ENCODE assay signal across 13 cellular contexts in the genomic region with DNA sequence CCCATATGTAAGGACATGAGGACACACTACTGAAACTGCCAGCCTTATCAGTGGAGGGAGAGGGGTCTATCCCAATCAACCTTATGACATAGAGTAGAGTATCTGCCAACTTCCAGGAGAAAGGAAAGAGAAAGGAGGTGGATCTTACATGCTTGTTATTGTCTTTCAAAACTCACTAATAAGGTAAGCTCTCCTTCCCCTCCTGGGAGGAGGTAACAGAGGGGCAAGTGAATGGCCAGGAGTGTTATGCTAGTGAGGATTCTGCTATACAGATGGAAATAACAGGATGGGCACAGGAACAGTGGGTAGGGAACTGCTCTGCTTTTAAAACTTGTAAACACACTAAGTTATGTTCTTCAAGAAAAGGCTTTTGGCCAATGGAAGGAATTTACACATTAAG.
A peak's percentile ranks its signal among the peaks of the same experiment; 100 is the strongest.
DNase-seq lines count a peak whose midpoint lies in the region; ATAC-seq and TF ChIP-seq lines count a peak whose summit lies in the region.
"Had no signal": no experiment of that assay in that cellular context is flagged by ENCODE, and none has a peak within 500 bp of the region (broad histone marks: within the 10 kb centered on the region; RNA-seq: fewer than 3 reads in every experiment).

No MANE protein-coding gene starts in this region.

- H3K18ac ChIP-seq in H9 (ENCODE audit: insufficient read length, low read depth, low read length): no peak overlapping the region

- H3K27me3 Mint-ChIP-seq in H9 (ENCODE audit: low read depth) (no peaks in the 10 kb centered on the region), WTC11 (ENCODE audit: low read depth) (no peaks in the 10 kb centered on the region; the same call in 1 of the 2 replicates)
- H3K27me3 Mint-ChIP-seq: B cell had no signal

- H3T11ph ChIP-seq in H9 (ENCODE audit: low read length): no peak overlapping the region

- H2BK15ac ChIP-seq in H9 (ENCODE audit: low read depth, low read length): no peak overlapping the region

- POLR2A ChIA-PET in WTC11 (lab: Charles Lee): no interaction called here

- H2BK5ac ChIP-seq in H9 (ENCODE audit: insufficient read length, low read length): no peak overlapping the region

- peaks cover 4% of the 10 kb centered on the region; the same call in 1 of the 2 replicates for H3K4me1 ChIP-seq in H9 (ENCODE audit: insufficient read depth, low read length)
- H3K4me1 ChIP-seq in iPS-20b (ENCODE audit: insufficient read depth, low read length): peaks cover 17% of the 10 kb centered on the region
- no peaks in the 10 kb centered on the region for H3K4me1 ChIP-seq in colonic mucosa
- H3K4me1 ChIP-seq: BLaER1 treated with 17β-estradiol and CSF1 and Interleukin-3, amounts not matched to agents 10 nM and 100 nM had no signal

- H3K9ac ChIP-seq in H9 (ENCODE audit: extremely low read depth, insufficient read length, low read length) (no peak overlapping the region), iPS-20b (ENCODE audit: low read depth, low read length) (no peak overlapping the region), colonic mucosa (ENCODE audit: low read depth in 2 of 2, low read length in 2 of 2) (no peak overlapping the region)
- H3K9ac ChIP-seq: BLaER1 treated with 17β-estradiol and CSF1 and Interleukin-3, amounts not matched to agents 10 nM and 100 nM had no signal

- H3K4me3 ChIP-seq in iPS-20b (ENCODE audit: low read length) (peak overlapping the region; percentile 45), colonic mucosa (no peak overlapping the region)
- H3K4me3 ChIP-seq: BLaER1 treated with 17β-estradiol and CSF1 and Interleukin-3, amounts not matched to agents 10 nM and 100 nM had no signal

- H3K4me2 ChIP-seq in H9 (ENCODE audit: insufficient read depth, insufficient read length, low read length): peak overlapping the region; percentile 68
- H3K4me2 ChIP-seq: BLaER1 treated with 17β-estradiol and CSF1 and Interleukin-3, amounts not matched to agents 10 nM and 100 nM had no signal

- H4K5ac ChIP-seq in H9 (ENCODE audit: insufficient read length, low read depth, low read length): no peak overlapping the region

- H3K9me3 Mint-ChIP-seq in H9 (peaks cover 18 to 23% of the 10 kb centered on the region in 2 experiments), WTC11 (peaks cover 31% of the 10 kb centered on the region)

- DNase-seq in H9 (peak; percentile 34), WTC11 (ENCODE audit: low spot score) (no peak), colonic mucosa (no peak)
- DNase-seq: Calu3; CD8-positive, alpha-beta T cell; DMS79 treated with DMSO at 0.1 percent for 48 hours; GF-D8; KG1 had no signal

- no peak overlapping the region for H3K14ac ChIP-seq in H9 (ENCODE audit: insufficient read depth, low read length)

- H3K27ac Mint-ChIP-seq in H9 (peak overlapping the region; percentile 54 to 90 (median 89)), WTC11 (peak overlapping the region; percentile 87)
- H3K27ac Mint-ChIP-seq: B cell; CD8-positive, alpha-beta T cell had no signal

- H3K27me3 ChIP-seq in H9 (ENCODE audit: insufficient read depth, low read length) (no peaks in the 10 kb centered on the region), iPS-20b (ENCODE audit: insufficient read depth, low read length) (no peaks in the 10 kb centered on the region), colonic mucosa (no peaks in the 10 kb centered on the region)
- H3K27me3 ChIP-seq: BLaER1 treated with 17β-estradiol and CSF1 and Interleukin-3, amounts not matched to agents 10 nM and 100 nM had no signal

- H3K4ac ChIP-seq in H9 (ENCODE audit: low read depth, low read length): no peak overlapping the region

- no peak overlapping the region for H4K91ac ChIP-seq in H9 (ENCODE audit: insufficient read length, low read depth, low read length)

- H4K8ac ChIP-seq in H9 (replicated peaks; ENCODE audit: insufficient read length, low read depth, low read length): no peak overlapping the region

- intact Hi-C loops in colonic mucosa (cut with DNase I): no loop called here

- H3K36me3 ChIP-seq in iPS-20b (ENCODE audit: insufficient read depth, low read depth, low read length) (no peaks in the 10 kb centered on the region), colonic mucosa (no peaks in the 10 kb centered on the region)
- H3K36me3 ChIP-seq: BLaER1 treated with 17β-estradiol and CSF1 and Interleukin-3, amounts not matched to agents 10 nM and 100 nM had no signal

- H2BK12ac ChIP-seq in H9 (ENCODE audit: insufficient read length, low read depth, low read length): no peak overlapping the region

- TF ChIP-seq CTCF in H9 (conservative IDR thresholded peaks at IDR 0.05) (no peak), WTC11 (IDR thresholded peaks at IDR 0.05) (no peak), colonic mucosa (IDR thresholded peaks at IDR 0.05) (no peak)

- no peaks in the 10 kb centered on the region for H3K23me2 ChIP-seq in H9 (ENCODE audit: insufficient read length, low read depth, low read length, poor library complexity, severe bottlenecking)

- CTCF ChIA-PET in WTC11 (lab: Charles Lee): no interaction called here

- H2BK20ac ChIP-seq in H9 (ENCODE audit: low read depth, low read length, poor library complexity, severe bottlenecking): no peak overlapping the region

- ATAC-seq in WTC11: peak; percentile 99
- no peak for ATAC-seq in HG02840 (IDR thresholded peaks at IDR 0.05; ENCODE audit: low FRiP score, unreplicated experiment)
- no peak for ATAC-seq in GM21576 (IDR thresholded peaks at IDR 0.05; ENCODE audit: unreplicated experiment)
- ATAC-seq: CD8-positive, alpha-beta T cell had no signal

- no peak overlapping the region for H3K23ac ChIP-seq in H9 (ENCODE audit: insufficient read length, low read depth, low read length)

- peaks cover 5 to 18% (median 9%) of the 10 kb centered on the region in 3 experiments; a peak in 6 of 7 replicates for H3K36me3 Mint-ChIP-seq in H9 (ENCODE audit: insufficient read depth in 1 of 3, low read depth in 3 of 3)
- peaks cover 20% of the 10 kb centered on the region for H3K36me3 Mint-ChIP-seq in WTC11
- H3K36me3 Mint-ChIP-seq: CD8-positive, alpha-beta T cell had no signal

- no peaks in the 10 kb centered on the region for H3K79me1 ChIP-seq in H9 (ENCODE audit: insufficient read depth, low read depth, low read length, poor library complexity, severe bottlenecking)

- no peaks in the 10 kb centered on the region for H4K20me1 ChIP-seq in H9 (ENCODE audit: control insufficient read depth, insufficient read depth, insufficient read length)
- H4K20me1 ChIP-seq: BLaER1 treated with 17β-estradiol and CSF1 and Interleukin-3, amounts not matched to agents 10 nM and 100 nM had no signal

- peak overlapping the region in 1 of 2 experiments; percentile 16; a peak in 2 of 5 replicates for H3K4me3 Mint-ChIP-seq in H9
- H3K4me3 Mint-ChIP-seq in WTC11: no peak overlapping the region; the same call in 1 of the 2 replicates
- H3K4me3 Mint-ChIP-seq: B cell; CD8-positive, alpha-beta T cell had no signal

- no peak overlapping the region for H2AFZ ChIP-seq in H9 (ENCODE audit: low read length)

- no peak overlapping the region for H3K56ac ChIP-seq in H9 (ENCODE audit: insufficient read length, low read depth, low read length)

- no peak overlapping the region for H2BK120ac ChIP-seq in H9 (ENCODE audit: low read depth, low read length, poor library complexity, severe bottlenecking)

- no peaks in the 10 kb centered on the region for H3K9me3 ChIP-seq in H9 (ENCODE audit: control insufficient read depth, low read depth, low read length)
- H3K9me3 ChIP-seq in iPS-20b (ENCODE audit: insufficient read depth, low read depth, low read length): no peaks in the 10 kb centered on the region
- no peaks in the 10 kb centered on the region for H3K9me3 ChIP-seq in colonic mucosa

- H3K27ac ChIP-seq in H9 (ENCODE audit: insufficient read length, low read depth, low read length): peak overlapping the region; percentile 75
- H3K27ac ChIP-seq in iPS-20b (ENCODE audit: low read length): no peak overlapping the region
- no peak overlapping the region for H3K27ac ChIP-seq in colonic mucosa
- H3K27ac ChIP-seq: BLaER1 treated with 17β-estradiol and CSF1 and Interleukin-3, amounts not matched to agents 10 nM and 100 nM had no signal

- no peak overlapping the region for H2AK5ac ChIP-seq in H9 (ENCODE audit: insufficient read length, low read length)

- H3K4me1 Mint-ChIP-seq in H9 (peaks cover 23 to 25% of the 10 kb centered on the region in 2 experiments), WTC11 (peaks cover 19% of the 10 kb centered on the region)
- H3K4me1 Mint-ChIP-seq: B cell had no signal

- H3K79me2 ChIP-seq in H9 (ENCODE audit: insufficient read depth, low read length): no peaks in the 10 kb centered on the region

TF ChIP-seq in WTC11, 78 proteins besides CTCF, POLR2A, EP300 and RAD21:
- no peak for TF ChIP-seq ZMAT4 (CRISPR knock-in tag; IDR thresholded peaks at IDR 0.05)
- TF ChIP-seq CBFB (CRISPR knock-in tag; IDR thresholded peaks at IDR 0.05; ENCODE audit: low read depth): no peak
- TF ChIP-seq ETV6 (CRISPR knock-in tag; IDR thresholded peaks at IDR 0.05): peak; percentile 51; the same call in 1 of the 2 replicates
- peak; percentile 39; the same call in 1 of the 2 replicates for TF ChIP-seq FOXK1 (CRISPR knock-in tag; IDR thresholded peaks at IDR 0.05)
- TF ChIP-seq TP53 (CRISPR knock-in tag; IDR thresholded peaks at IDR 0.05): no peak
- no peak for TF ChIP-seq ESRRA (CRISPR knock-in tag; IDR thresholded peaks at IDR 0.05; ENCODE audit: borderline replicate concordance)
- TF ChIP-seq ZSCAN18 (CRISPR knock-in tag; IDR thresholded peaks at IDR 0.05): 0 out of 2 replicates have a peak, but pooled peaks have one; percentile 18
